15 cellular contexts compared by ENCODE assay signal in genomic region chr6:37202788-37203491, GRCh38. TPM values are rescaled to one million over a fixed set of nuclear protein-coding genes. Genes with fewer than 3 reads are reported as not detected.
A peak's percentile ranks its signal among the peaks of the same experiment; 100 is the strongest.
DNase-seq lines count a peak whose midpoint lies in the region; ATAC-seq and TF ChIP-seq lines count a peak whose summit lies in the region.
"Had no signal": no experiment of that assay in that cellular context is flagged by ENCODE, and none has a peak within 500 bp of the region (broad histone marks: within the 10 kb centered on the region; RNA-seq: fewer than 3 reads in every experiment).

No MANE protein-coding gene starts in this region.

- no peaks in the 10 kb centered on the region for H4K20me1 ChIP-seq in PC-9 (ENCODE audit: insufficient read depth)

- H3K36me3 ChIP-seq in PC-9 (ENCODE audit: low read depth): no peaks in the 10 kb centered on the region
- no peaks in the 10 kb centered on the region for H3K36me3 ChIP-seq in aorta (ENCODE audit: control insufficient read depth in 1 of 2, insufficient read depth in 2 of 2, low read length in 1 of 2)

- H3K4me3 ChIP-seq in PC-9: no peak overlapping the region
- no peak overlapping the region for H3K4me3 ChIP-seq in coronary artery
- H3K4me3 ChIP-seq in aorta (ENCODE audit: low read length in 2 of 2): no peak overlapping the region

- H2AFZ ChIP-seq in PC-9: no peak overlapping the region

- H3K4me1 Mint-ChIP-seq in stimulated activated naive CD8-positive, alpha-beta T cell treated with anti-CD3 and anti-CD28 coated beads, Interleukin-15, Interleukin-2, amounts not matched to agents 100 ng/mL and 50 ng/mL, for 24 hours (ENCODE audit: low read depth): peaks cover 58% of the 10 kb centered on the region
- H3K4me1 Mint-ChIP-seq in effector memory CD8-positive, alpha-beta T cell (ENCODE audit: low read depth in 2 of 2): peaks cover 33 to 38% of the 10 kb centered on the region in 2 donors

- H3K27me3 Mint-ChIP-seq in stimulated activated naive CD8-positive, alpha-beta T cell treated with anti-CD3 and anti-CD28 coated beads, Interleukin-15, Interleukin-2, amounts not matched to agents 100 ng/mL and 50 ng/mL, for 24 hours: no peaks in the 10 kb centered on the region
- no peaks in the 10 kb centered on the region for H3K27me3 Mint-ChIP-seq in effector memory CD8-positive, alpha-beta T cell
- H3K27me3 Mint-ChIP-seq: B cell; stimulated activated memory B cell treated with anti-CD40 and anti-IgM and Interleukin-4, amounts not matched to agents 10 μg/mL and 1 μg/mL and 100 μg/mL, for 72 hours had no signal

- no TSS peak for BruUV-seq in PC-9 (replicated peaks; lab: Mats Ljungman, UMichigan)

- H3K4me1 ChIP-seq in PC-9 (replicated peaks; ENCODE audit: insufficient read depth) (peaks cover 46% of the 10 kb centered on the region), aorta (ENCODE audit: control insufficient read depth in 1 of 2, insufficient read depth in 2 of 2, low read length in 2 of 2) (no peaks in the 10 kb centered on the region)

- TF ChIP-seq CTCF in PC-9 (conservative IDR thresholded peaks at IDR 0.05) (no peak), coronary artery (IDR thresholded peaks at IDR 0.05) (no peak)

- H3F3A ChIP-seq in PC-9 (ENCODE audit: insufficient read depth, low read depth): peaks cover 21% of the 10 kb centered on the region; the same call in 1 of the 2 replicates

- no peaks in the 10 kb centered on the region for H3K36me3 Mint-ChIP-seq in stimulated activated naive CD8-positive, alpha-beta T cell treated with anti-CD3 and anti-CD28 coated beads, Interleukin-15, Interleukin-2, amounts not matched to agents 100 ng/mL and 50 ng/mL, for 24 hours (ENCODE audit: low read depth)
- peaks cover 8% of the 10 kb centered on the region for H3K36me3 Mint-ChIP-seq in effector memory CD8-positive, alpha-beta T cell (ENCODE audit: insufficient read depth)
- H3K36me3 Mint-ChIP-seq: stimulated activated memory B cell treated with anti-CD40 and anti-IgM and Interleukin-4, amounts not matched to agents 10 μg/mL and 1 μg/mL and 100 μg/mL, for 72 hours had no signal

- H3K27ac ChIP-seq in PC-9: peak overlapping the region; percentile 21
- no peak overlapping the region for H3K27ac ChIP-seq in coronary artery
- H3K27ac ChIP-seq in aorta (ENCODE audit: low read depth in 1 of 2, low read length in 2 of 2): no peak overlapping the region
- H3K27ac ChIP-seq: VCaP had no signal

- peak overlapping the region; percentile 75 for H3K27ac Mint-ChIP-seq in stimulated activated naive CD8-positive, alpha-beta T cell treated with anti-CD3 and anti-CD28 coated beads, Interleukin-15, Interleukin-2, amounts not matched to agents 100 ng/mL and 50 ng/mL, for 24 hours
- H3K27ac Mint-ChIP-seq in effector memory CD8-positive, alpha-beta T cell: peak overlapping the region; percentile 90 to 93
- H3K27ac Mint-ChIP-seq: B cell; stimulated activated memory B cell treated with anti-CD40 and anti-IgM and Interleukin-4, amounts not matched to agents 10 μg/mL and 1 μg/mL and 100 μg/mL, for 72 hours had no signal

- H3K79me2 ChIP-seq in PC-9 (ENCODE audit: low read depth): no peaks in the 10 kb centered on the region

- POLR2A ChIA-PET in PC-9 (lab: Charles Lee; ENCODE audit: unreplicated experiment): interaction anchor here (0.5 to 0.6 kb wide), 2 partner anchors 31 to 67 kb away, joined by 5 to 6 read pairs; no protein-coding TSS in a partner anchor

- CTCF ChIA-PET in PC-9 (lab: Charles Lee): interaction anchor here (0.6 kb wide), 1 partner anchor 174 kb away, joined by 3 read pairs; no protein-coding TSS in a partner anchor

- 74 to 80% methylated on average over 7 of the region's 7 CpGs for WGBS in aorta, 2 donors

- H3K27me3 ChIP-seq in PC-9 (ENCODE audit: insufficient read depth, low read depth) (no peaks in the 10 kb centered on the region), aorta (ENCODE audit: control insufficient read depth in 1 of 2, insufficient read depth in 2 of 2, low read length in 1 of 2) (peaks cover 0 to 2% of the 10 kb centered on the region in 2 donors)

- no peaks in the 10 kb centered on the region for H3K9me3 ChIP-seq in PC-9 (ENCODE audit: insufficient read depth, low read depth)
- H3K9me3 ChIP-seq in aorta (ENCODE audit: control insufficient read depth, low read length): no peaks in the 10 kb centered on the region

- H3K4me2 ChIP-seq in PC-9: peak overlapping the region; percentile 39

- no peaks in the 10 kb centered on the region for H3K9me2 ChIP-seq in PC-9 (ENCODE audit: insufficient read depth)

- intact Hi-C loops in PC-9 (cut with micrococcal nuclease; ENCODE audit: unreplicated experiment): loop anchor here (10.0 kb wide), 1 partner anchor 318 kb away; the partner anchor contains the start of gene C6orf89
- intact Hi-C loops in aorta (cut with DNase I): loop anchor here in 1 of 2 donors (10.0 kb wide), 1 partner anchor 148 kb away; no protein-coding TSS in a partner anchor

- no peak for DNase-seq in stimulated activated naive CD8-positive, alpha-beta T cell treated with anti-CD3 and anti-CD28 coated beads, Interleukin-15, Interleukin-2, amounts not matched to agents 100 U/mL and 50 U/mL, for 24 hours
- DNase-seq in PC-9 (peak in 1 of 2 experiments; percentile 88), coronary artery (ENCODE audit: low spot score) (no peak), RKO (ENCODE audit: low spot score) (no peak), aorta (no peak)
- DNase-seq in effector memory CD8-positive, alpha-beta T cell: no peak
- DNase-seq: EL; H7; NCI-H510A; stimulated activated CD4-positive, alpha-beta T cell treated with anti-CD3 and anti-CD28 coated beads, Interleukin-2, amount 100 ng/mL, for 24 hours had no signal

- H3K4me3 Mint-ChIP-seq in stimulated activated naive CD8-positive, alpha-beta T cell treated with anti-CD3 and anti-CD28 coated beads, Interleukin-15, Interleukin-2, amounts not matched to agents 100 ng/mL and 50 ng/mL, for 24 hours: peak overlapping the region; percentile 46
- H3K4me3 Mint-ChIP-seq in effector memory CD8-positive, alpha-beta T cell: peak overlapping the region; percentile 69 to 74
- H3K4me3 Mint-ChIP-seq: B cell; stimulated activated memory B cell treated with anti-CD40 and anti-IgM and Interleukin-4, amounts not matched to agents 10 μg/mL and 1 μg/mL and 100 μg/mL, for 72 hours had no signal

- no peak for ATAC-seq in stimulated activated naive CD8-positive, alpha-beta T cell treated with anti-CD3 and anti-CD28 coated beads, Interleukin-15, Interleukin-2, amounts not matched to agents 100 U/mL and 50 U/mL, for 24 hours
- ATAC-seq in effector memory CD8-positive, alpha-beta T cell (replicated peaks): peak; percentile 72
- ATAC-seq in HG02759 (IDR thresholded peaks at IDR 0.05; ENCODE audit: unreplicated experiment) (no peak), aorta (ENCODE audit: low FRiP score) (no peak)
- ATAC-seq: stimulated activated memory B cell treated with anti-CD40 and anti-IgM and Interleukin-4, amounts not matched to agents 10 μg/mL and 1 μg/mL and 100 μg/mL, for 72 hours had no signal

- H3K9me3 Mint-ChIP-seq in stimulated activated naive CD8-positive, alpha-beta T cell treated with anti-CD3 and anti-CD28 coated beads, Interleukin-15, Interleukin-2, amounts not matched to agents 100 ng/mL and 50 ng/mL, for 24 hours: no peaks in the 10 kb centered on the region
- no peaks in the 10 kb centered on the region for H3K9me3 Mint-ChIP-seq in effector memory CD8-positive, alpha-beta T cell
- H3K9me3 Mint-ChIP-seq: stimulated activated memory B cell treated with anti-CD40 and anti-IgM and Interleukin-4, amounts not matched to agents 10 μg/mL and 1 μg/mL and 100 μg/mL, for 72 hours had no signal

RNA-seq across cellular contexts. Expression of gene PIM1, which starts 33.0 kb away (rescaled TPM):
- 51.0 and 60.3 TPM in 2 replicates for total RNA-seq in PC-9 (2021)
- total RNA-seq in aorta: 10 to 100 TPM; 42.7 to 54.2 TPM
- polyA plus RNA-seq in aorta: 10 to 100 TPM; 17.2 to 24.8 TPM

RNA-seq across cellular contexts. Expression of gene TBC1D22B, which starts 54.6 kb away (rescaled TPM):
- total RNA-seq in PC-9 (2021) (10.4 and 14.6 TPM in 2 replicates), aorta (10 to 100 TPM; 11.2 to 17.0 TPM)
- 1 to 10 TPM; 3.9 to 4.1 TPM for polyA plus RNA-seq in aorta

RNA-seq across cellular contexts. Expression of gene TMEM217, which starts 55.0 kb away (rescaled TPM):
- total RNA-seq in PC-9 (2021) (4.9 and 5.3 TPM in 2 replicates), aorta (1 to 10 TPM; 2.2 to 2.7 TPM)
- under 1 TPM; 0.50 to 0.54 TPM for polyA plus RNA-seq in aorta
